8 cellular contexts compared by ENCODE assay signal in the genomic region with DNA sequence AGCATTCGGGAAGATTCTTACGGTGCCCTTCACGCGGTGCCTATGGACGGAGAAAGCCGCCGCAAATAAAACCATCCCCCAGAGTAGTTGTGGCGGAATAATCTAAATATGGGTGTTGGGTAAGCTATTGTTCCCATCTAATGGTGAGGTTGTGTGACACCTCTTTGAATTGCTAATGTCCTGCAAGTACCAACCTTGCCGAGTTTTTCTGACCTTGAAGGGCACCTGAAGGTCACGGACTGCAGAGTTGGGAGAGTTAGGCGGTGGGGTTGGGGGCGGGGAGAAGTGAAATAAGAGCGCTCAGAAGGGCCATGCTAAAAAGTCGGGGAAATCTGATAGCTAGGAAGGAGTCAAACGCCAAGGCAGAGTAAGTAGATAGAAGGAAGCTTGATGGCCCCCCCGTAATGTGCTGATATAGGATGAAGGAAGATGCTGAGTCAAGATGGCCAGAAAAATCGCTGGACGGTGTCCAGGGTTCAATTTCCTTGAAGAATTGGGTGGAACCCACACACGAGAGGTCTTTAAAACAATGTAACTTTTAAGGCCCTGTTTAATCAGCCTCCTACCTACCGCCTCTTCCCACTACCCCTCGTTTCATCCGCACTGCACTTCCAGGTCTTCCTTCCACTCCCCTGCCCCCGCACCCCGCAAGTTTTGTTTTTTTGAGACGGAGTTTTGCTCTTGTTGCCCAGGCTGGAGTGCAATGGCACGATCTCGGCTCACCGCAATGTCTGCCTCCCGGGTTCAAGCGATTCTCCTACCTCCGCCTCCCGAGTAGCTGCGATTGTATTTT. TPM values are rescaled to one million over a fixed set of nuclear protein-coding genes. Genes with fewer than 3 reads are reported as not detected.
DNase-seq lines count a peak whose midpoint lies in the region; ATAC-seq and TF ChIP-seq lines count a peak whose summit lies in the region.

No MANE protein-coding gene starts in this region.

- intact Hi-C loops in lower leg skin (cut with DNase I; ENCODE audit: low total_unique reads): no loop called here

- peak overlapping the region; percentile 89 for H3K27ac ChIP-seq in cingulate gyrus (ENCODE audit: low read depth, low read length)

- H3K4me3 ChIP-seq in lower leg skin (ENCODE audit: low read depth, poor library complexity, severe bottlenecking): peak overlapping the region; percentile 89

- ATAC-seq in HG02943 (IDR thresholded peaks at IDR 0.05; ENCODE audit: low read depth, unreplicated experiment) (peak; percentile 5), GM19328 (IDR thresholded peaks at IDR 0.05; ENCODE audit: unreplicated experiment) (no peak)

- peak; percentile 16 for DNase-seq in stimulated activated CD4-positive, alpha-beta T cell treated with anti-CD3 and anti-CD28 coated beads, Interleukin-1b, Interleukin-23, amount 100 ng/mL, for 48 hours
- no peak for DNase-seq in stimulated activated CD4-positive, alpha-beta T cell treated with anti-CD3 and anti-CD28 coated beads, Interleukin-4, amount 100 ng/mL, for 4 hours
- DNase-seq in RPMI7951 (ENCODE audit: low read depth): peak; percentile 46
- DNase-seq in lower leg skin (ENCODE audit: low spot score in 2 of 2): peak in 1 of 2 donors; percentile 46
- peak; percentile 40 for DNase-seq in superior temporal gyrus (ENCODE audit: extremely low spot score)

- no peak for TF ChIP-seq CTCF in lower leg skin (IDR thresholded peaks at IDR 0.05)

- no peak for TF ChIP-seq POLR2A in lower leg skin (IDR thresholded peaks at IDR 0.05)

- WGBS in lower leg skin, 2 donors: 28 to 30% methylated on average over 33 of the region's 33 CpGs

RNA-seq across cellular contexts. Expression of gene KATNAL2, which starts 0.6 kb away (rescaled TPM):
- 4.3 and 5.8 TPM in 2 replicates for total RNA-seq in RPMI7951 (2014; rRNA removed; shearing (Covaris generic))
- 1 to 10 TPM; 1.1 to 5.6 (median 4.5) TPM for total RNA-seq in lower leg skin

RNA-seq across cellular contexts. Expression of gene PIAS2, which starts 0.7 kb away (rescaled TPM):
- 17.2 and 23.8 TPM in 2 replicates for total RNA-seq in RPMI7951 (2014; rRNA removed; shearing (Covaris generic))
- total RNA-seq in lower leg skin: 10 to 100 TPM in 2 of 4 donors, 1 to 10 TPM in 2; 6.3 to 12.7 (median 10.6) TPM

Comparison
In these comparisons a context has a peak if more than half of its experiments do, and no peak if none do; other contexts are left out.
1. DNase-seq: peak in stimulated activated CD4-positive, alpha-beta T cell treated with anti-CD3 and anti-CD28 coated beads, Interleukin-1b, Interleukin-23, amount 100 ng/mL, for 48 hours (single experiment), RPMI7951 (single experiment) and superior temporal gyrus (single experiment); none in stimulated activated CD4-positive, alpha-beta T cell treated with anti-CD3 and anti-CD28 coated beads, Interleukin-4, amount 100 ng/mL, for 4 hours (0 of 2).